In genomic region chr9:125682340-125682739, GRCh38 we compare ENCODE assay signal across 1 cellular context.
TF ChIP-seq lines count a peak whose summit lies in the region.

No MANE protein-coding gene starts in this region.

TF ChIP-seq in GM23338, 12 proteins besides CTCF, POLR2A, EP300 and RAD21:
- no peak for TF ChIP-seq ETS1 (IDR thresholded peaks at IDR 0.05)
- TF ChIP-seq CREB1 (CRISPR knock-in tag; IDR thresholded peaks at IDR 0.05; ENCODE audit: low read depth), result no peak
- no peak for TF ChIP-seq REST (IDR thresholded peaks at IDR 0.05; ENCODE audit: unreplicated experiment)
- no peak for TF ChIP-seq EZH2 (IDR thresholded peaks at IDR 0.05; ENCODE audit: low read depth, unreplicated experiment)
- TF ChIP-seq NANOG (IDR thresholded peaks at IDR 0.05; ENCODE audit: borderline replicate concordance), result no peak
- TF ChIP-seq ZNF462 (CRISPR knock-in tag; IDR thresholded peaks at IDR 0.05), result no peak
TF ChIP-seq in GM23338: peak in this region for 0.
